ENCODE assay signal across 8 cellular contexts in the genomic region with DNA sequence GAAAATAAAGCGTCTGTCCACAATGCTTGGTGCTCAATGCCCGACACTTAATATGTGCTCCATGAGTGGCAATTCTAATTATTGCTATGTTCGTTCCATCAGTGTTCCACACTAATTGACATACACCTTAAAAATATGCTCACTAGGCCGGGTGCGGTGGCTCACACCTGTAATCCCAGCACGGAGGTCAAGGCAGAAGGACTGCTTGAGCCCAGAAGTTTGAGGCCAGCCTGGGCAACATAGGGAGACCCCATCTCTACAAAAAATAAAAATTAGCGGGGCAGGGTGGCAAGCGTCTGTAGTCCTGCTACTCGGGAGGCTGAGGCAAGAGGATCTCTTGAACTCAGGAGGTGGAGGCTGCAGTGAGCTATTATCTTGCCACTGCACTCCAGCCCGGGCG. TPM values are rescaled to one million over a fixed set of nuclear protein-coding genes. Genes with fewer than 3 reads are reported as not detected.
DNase-seq lines count a peak whose midpoint lies in the region; ATAC-seq, FAIRE-seq and TF ChIP-seq lines count a peak whose summit lies in the region.

No MANE protein-coding gene starts in this region.

- peak overlapping the region; percentile 82 for H3K4me2 ChIP-seq in A549

- POLR2A ChIA-PET in A549 (lab: Yijun Ruan, JAX) (no interaction called here), MCF 10A (lab: Yijun Ruan, JAX) (no interaction called here)
- POLR2A ChIA-PET in naive thymus-derived CD4-positive, alpha-beta T cell (lab: Charles Lee): no interaction called here

- CTCF ChIA-PET in A549 (lab: Yijun Ruan, JAX) (no interaction called here), MCF 10A (lab: Yijun Ruan, JAX) (no interaction called here)
- CTCF ChIA-PET in naive thymus-derived CD4-positive, alpha-beta T cell (lab: Charles Lee): no interaction called here

- no peak overlapping the region for H3K9ac ChIP-seq in HUES64 (ENCODE audit: low read depth, low read length)

- H3K4me1 Mint-ChIP-seq in MCF 10A (ENCODE audit: insufficient read depth, unreplicated experiment): peaks cover 20% of the 10 kb centered on the region
- peaks cover 11 to 35% (median 31%) of the 10 kb centered on the region in 7 donors for H3K4me1 Mint-ChIP-seq in naive thymus-derived CD4-positive, alpha-beta T cell

- TF ChIP-seq CTCF in A549 (IDR thresholded peaks at IDR 0.05) (no peak), MCF 10A (IDR thresholded peaks at IDR 0.05; ENCODE audit: unreplicated experiment) (no peak)

- no peak for FAIRE-seq in A549 (lab: Jason Lieb, UNC)

- no peak for DNase-seq in A549 (ENCODE audit: low read depth in 1 of 2, low spot score in 1 of 2)
- DNase-seq in MCF 10A (ENCODE audit: unreplicated experiment): no peak
- DNase-seq in naive thymus-derived CD4-positive, alpha-beta T cell: no peak
- no peak for DNase-seq in COLO668 (lab: John Stamatoyannopoulos, UW; ENCODE audit: unreplicated experiment)
- DNase-seq in DMS53 treated with DMSO at 0.1 percent for 48 hours (lab: John Stamatoyannopoulos, UW; ENCODE audit: unreplicated experiment): no peak
- no peak for DNase-seq in AG08395 (ENCODE audit: low spot score)

- no peak for ATAC-seq in A549
- no peak for ATAC-seq in naive thymus-derived CD4-positive, alpha-beta T cell
- no peak for ATAC-seq in HG02973 (IDR thresholded peaks at IDR 0.05; ENCODE audit: unreplicated experiment)

- H3K4me3 Mint-ChIP-seq in MCF 10A (ENCODE audit: unreplicated experiment): peak overlapping the region; percentile 88
- H3K4me3 Mint-ChIP-seq in naive thymus-derived CD4-positive, alpha-beta T cell: peak overlapping the region; percentile 92 to 99 (median 94)

- peaks cover 6% of the 10 kb centered on the region for H3K36me3 Mint-ChIP-seq in MCF 10A (ENCODE audit: insufficient read depth, unreplicated experiment)
- peaks cover 0 to 4% (median 0%) of the 10 kb centered on the region in 5 donors for H3K36me3 Mint-ChIP-seq in naive thymus-derived CD4-positive, alpha-beta T cell

- no peak for TF ChIP-seq EP300 in A549 (IDR thresholded peaks at IDR 0.05)

- no peaks in the 10 kb centered on the region for H3K36me3 ChIP-seq in HUES64 (ENCODE audit: insufficient read depth, low read length)
- H3K36me3 ChIP-seq in naive thymus-derived CD4-positive, alpha-beta T cell (ENCODE audit: control insufficient read depth in 2 of 3, insufficient read depth in 3 of 3, low read length in 3 of 3): no peaks in the 10 kb centered on the region

- TF ChIP-seq RAD21 in A549 (conservative IDR thresholded peaks at IDR 0.05 in 1 of 2, IDR thresholded peaks at IDR 0.05 in 1 of 2): no peak

- no peaks in the 10 kb centered on the region for H3K27me3 Mint-ChIP-seq in MCF 10A (ENCODE audit: insufficient read depth, unreplicated experiment)
- H3K27me3 Mint-ChIP-seq in naive thymus-derived CD4-positive, alpha-beta T cell: peaks cover 0 to 5% (median 2%) of the 10 kb centered on the region in 5 donors

- peak overlapping the region; percentile 100 for H3K4me3 ChIP-seq in A549
- H3K4me3 ChIP-seq in HUES64 (ENCODE audit: low read length): peak overlapping the region; percentile 92
- peak overlapping the region; percentile 81 for H3K4me3 ChIP-seq in naive thymus-derived CD4-positive, alpha-beta T cell (ENCODE audit: low read length)

- H3K9me3 Mint-ChIP-seq in MCF 10A (ENCODE audit: unreplicated experiment): no peaks in the 10 kb centered on the region
- no peaks in the 10 kb centered on the region for H3K9me3 Mint-ChIP-seq in naive thymus-derived CD4-positive, alpha-beta T cell

- H3K27ac ChIP-seq in A549: peak overlapping the region; percentile 84 to 94
- peak overlapping the region; percentile 11; the same call in 1 of the 2 replicates for H3K27ac ChIP-seq in HUES64 (ENCODE audit: low read depth, low read length)
- peak overlapping the region; percentile 76 for H3K27ac ChIP-seq in naive thymus-derived CD4-positive, alpha-beta T cell (ENCODE audit: low read depth, low read length)

- H3K4me1 ChIP-seq in A549 (peaks cover 5% of the 10 kb centered on the region; the same call in 2 of the 3 replicates), HUES64 (ENCODE audit: insufficient read depth, low read length) (peaks cover 3% of the 10 kb centered on the region; the same call in 1 of the 2 replicates)
- peaks cover 6 to 15% of the 10 kb centered on the region in 2 donors for H3K4me1 ChIP-seq in naive thymus-derived CD4-positive, alpha-beta T cell (ENCODE audit: control insufficient read depth in 2 of 2, insufficient read depth in 2 of 2, low read length in 2 of 2)

- H3K27me3 ChIP-seq in HUES64 (ENCODE audit: insufficient read depth, low read length): no peaks in the 10 kb centered on the region
- no peaks in the 10 kb centered on the region for H3K27me3 ChIP-seq in naive thymus-derived CD4-positive, alpha-beta T cell (ENCODE audit: control insufficient read depth in 2 of 2, insufficient read depth in 2 of 2, low read length in 2 of 2)

- TF ChIP-seq POLR2A in A549 (IDR thresholded peaks at IDR 0.05; ENCODE audit: low read length): no peak

- peak overlapping the region; percentile 72 for H3K27ac Mint-ChIP-seq in MCF 10A (ENCODE audit: low read depth, unreplicated experiment)
- H3K27ac Mint-ChIP-seq in naive thymus-derived CD4-positive, alpha-beta T cell: peak overlapping the region in 7 of 9 donors; percentile 71 to 94 (median 88)

- H3K9me3 ChIP-seq in A549 (no peaks in the 10 kb centered on the region), HUES64 (ENCODE audit: insufficient read depth, low read depth, low read length) (no peaks in the 10 kb centered on the region)
- no peaks in the 10 kb centered on the region for H3K9me3 ChIP-seq in naive thymus-derived CD4-positive, alpha-beta T cell (ENCODE audit: control insufficient read depth in 2 of 3, low read length in 3 of 3)

- WGBS in A549 (ENCODE audit: missing lambda C conversion rate): 84% methylated on average over 11 of the region's 11 CpGs
- WGBS in HUES64: 96% methylated on average over 11 of the region's 11 CpGs

- BruUV-seq in MCF 10A (replicated peaks; lab: Mats Ljungman, UMichigan): no TSS peak

- intact Hi-C loops in MCF 10A (cut with micrococcal nuclease): loop anchor here (10.0 kb wide), 2 partner anchors 128 to 538 kb away; a partner anchor contains a TSS
- intact Hi-C loops in naive thymus-derived CD4-positive, alpha-beta T cell (cut with micrococcal nuclease): loop anchor here (1.0 to 10.0 kb wide), 12 partner anchors 26 to 788 kb away; a partner anchor contains a TSS

TF ChIP-seq in A549, 52 proteins besides CTCF, POLR2A, EP300 and RAD21:
- TF ChIP-seq HOXB13 (CRISPR knock-in tag; IDR thresholded peaks at IDR 0.05; ENCODE audit: low read depth): no peak
- TF ChIP-seq FOSB (CRISPR knock-in tag; IDR thresholded peaks at IDR 0.05): no peak
- no peak for TF ChIP-seq FOXS1 (CRISPR knock-in tag; IDR thresholded peaks at IDR 0.05)
- no peak for TF ChIP-seq TFCP2L1 (CRISPR knock-in tag; IDR thresholded peaks at IDR 0.05)
- TF ChIP-seq, protein P1, sequence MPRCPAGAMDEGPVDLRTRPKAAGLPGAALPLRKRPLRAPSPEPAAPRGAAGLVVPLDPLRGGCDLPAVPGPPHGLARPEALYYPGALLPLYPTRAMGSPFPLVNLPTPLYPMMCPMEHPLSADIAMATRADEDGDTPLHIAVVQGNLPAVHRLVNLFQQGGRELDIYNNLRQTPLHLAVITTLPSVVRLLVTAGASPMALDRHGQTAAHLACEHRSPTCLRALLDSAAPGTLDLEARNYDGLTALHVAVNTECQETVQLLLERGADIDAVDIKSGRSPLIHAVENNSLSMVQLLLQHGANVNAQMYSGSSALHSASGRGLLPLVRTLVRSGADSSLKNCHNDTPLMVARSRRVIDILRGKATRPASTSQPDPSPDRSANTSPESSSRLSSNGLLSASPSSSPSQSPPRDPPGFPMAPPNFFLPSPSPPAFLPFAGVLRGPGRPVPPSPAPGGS (IDR thresholded peaks at IDR 0.05): no peak

RNA-seq across cellular contexts. Expression of a gene that starts 0.6 kb away (rescaled TPM):
- 14.7 and 21.4 TPM in 2 replicates for polyA plus RNA-seq in A549 (2011; rRNA removed)
- polyA plus RNA-seq in A549 (2012; cell fraction: cytosol; rRNA removed): 14.7 and 16.5 TPM in 2 replicates
- 46.1 and 61.5 TPM in 2 replicates for polyA plus RNA-seq in A549 (2012; cell fraction: nucleus; rRNA removed)
- polyA plus RNA-seq in A549 (2017; fragmentation: RNase III; extraction: RNeasy Plus Mini Kit Qiagen cat#74134 plus additional on column Dnase treatment): 8.5 to 9.9 TPM (median 9.8 TPM) in 3 replicates
- 37.6 and 41.5 TPM in 2 replicates for polyA minus RNA-seq in A549 (2011; rRNA and poly(A)+ RNA removed)
- polyA plus RNA-seq in HUES64 (2013, experiment 1 of 2): 7.9 TPM
- 11.0 TPM for polyA plus RNA-seq in HUES64 (2013, experiment 2 of 2)
- total RNA-seq in MCF 10A (2022): 35.2 and 46.7 TPM in 2 replicates
- total RNA-seq in naive thymus-derived CD4-positive, alpha-beta T cell: 10 to 100 TPM; 44.9 to 57.7 (median 51.4) TPM
- polyA plus RNA-seq in naive thymus-derived CD4-positive, alpha-beta T cell: 1 to 10 TPM; 3.1 to 4.9 TPM

RNA-seq across cellular contexts. Expression of a gene that starts 26.5 kb away (rescaled TPM):
- polyA plus RNA-seq in A549 (2011; rRNA removed) (2,693 and 2,889 TPM in 2 replicates), A549 (2017; fragmentation: RNase III; extraction: RNeasy Plus Mini Kit Qiagen cat#74134 plus additional on column Dnase treatment) (1,572 to 1,776 TPM (median 1,661 TPM) in 3 replicates)
- 1,349 and 1,454 TPM in 2 replicates for polyA plus RNA-seq in A549 (2012; cell fraction: cytosol; rRNA removed)
- 377 and 674 TPM in 2 replicates for polyA plus RNA-seq in A549 (2012; cell fraction: nucleus; rRNA removed)
- polyA minus RNA-seq in A549 (2011; rRNA and poly(A)+ RNA removed): 507 and 753 TPM in 2 replicates
- polyA plus RNA-seq in HUES64 (2013, experiment 1 of 2): 1,771 TPM
- 1,936 TPM for polyA plus RNA-seq in HUES64 (2013, experiment 2 of 2)
- 2,095 and 2,221 TPM in 2 replicates for total RNA-seq in MCF 10A (2022)
- total RNA-seq in naive thymus-derived CD4-positive, alpha-beta T cell: 1,000 to 10,000 TPM; 1,134 to 1,668 (median 1,601) TPM
- polyA plus RNA-seq in naive thymus-derived CD4-positive, alpha-beta T cell: 100 to 1,000 TPM; 697 to 787 TPM

RNA-seq across cellular contexts. Expression of a gene that starts 35.9 kb away (rescaled TPM):
- polyA plus RNA-seq in A549 (2011; rRNA removed) (111 and 194 TPM in 2 replicates), A549 (2017; fragmentation: RNase III; extraction: RNeasy Plus Mini Kit Qiagen cat#74134 plus additional on column Dnase treatment) (73.1 to 78.6 TPM (median 77.1 TPM) in 3 replicates)
- polyA plus RNA-seq in A549 (2012; cell fraction: cytosol; rRNA removed): 40.4 and 45.9 TPM in 2 replicates
- 26.5 and 32.2 TPM in 2 replicates for polyA plus RNA-seq in A549 (2012; cell fraction: nucleus; rRNA removed)
- polyA minus RNA-seq in A549 (2011; rRNA and poly(A)+ RNA removed): 73.8 and 78.2 TPM in 2 replicates
- polyA plus RNA-seq in HUES64 (2013, experiment 1 of 2): 51.7 TPM
- polyA plus RNA-seq in HUES64 (2013, experiment 2 of 2): 54.3 TPM
- 148 and 164 TPM in 2 replicates for total RNA-seq in MCF 10A (2022)
- total RNA-seq in naive thymus-derived CD4-positive, alpha-beta T cell: 10 to 100 TPM; 43.5 to 94.7 (median 46.7) TPM
- 10 to 100 TPM; 70.2 to 78.1 TPM for polyA plus RNA-seq in naive thymus-derived CD4-positive, alpha-beta T cell

Comparison
In these comparisons a context has a peak if more than half of its experiments do, and no peak if none do; other contexts are left out.
1. H3K27ac ChIP-seq: peak in every context shown above with its lines; median percentile 89 in A549; 76 in naive thymus-derived CD4-positive, alpha-beta T cell; 11 in HUES64.